8 cellular contexts compared by ENCODE assay signal in the genomic region with DNA sequence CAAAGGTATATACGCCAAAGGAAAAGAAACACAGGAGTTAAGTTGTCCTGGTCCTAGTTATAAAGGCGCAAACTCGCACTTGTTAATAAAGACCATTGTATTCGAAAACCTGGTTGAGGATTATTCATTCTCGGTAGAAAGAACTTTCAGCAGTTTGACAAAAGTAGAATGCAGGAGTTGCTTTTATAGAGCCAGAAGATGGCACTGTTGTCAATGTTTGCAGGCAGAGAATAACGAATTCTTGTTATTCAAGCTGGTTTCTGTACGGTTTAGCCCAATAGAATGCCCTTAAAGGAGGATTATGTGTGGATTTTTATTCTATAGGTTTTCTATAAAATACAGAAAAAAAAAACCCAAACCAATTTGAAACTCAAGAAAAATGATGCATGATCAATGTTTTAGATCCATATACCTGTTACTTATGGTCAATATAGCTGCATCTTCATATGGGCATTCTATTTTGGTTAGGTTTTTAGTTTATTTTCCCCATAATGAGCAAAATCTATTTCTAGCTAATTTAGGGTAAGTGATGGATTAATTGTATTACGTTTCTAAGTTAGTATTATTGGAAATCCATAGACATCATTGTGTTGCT.
DNase-seq lines count a peak whose midpoint lies in the region; ATAC-seq and TF ChIP-seq lines count a peak whose summit lies in the region.

No MANE protein-coding gene starts in this region.

- ATAC-seq in HG03280 (IDR thresholded peaks at IDR 0.05; ENCODE audit: unreplicated experiment) (peak; percentile 57), lower lobe of right lung (no peak), HG02571 (IDR thresholded peaks at IDR 0.05; ENCODE audit: unreplicated experiment) (no peak)

- no TSS peak for BruUV-seq in mammary epithelial cell (replicated peaks; lab: Mats Ljungman, UMichigan)

- in situ Hi-C loops in mammary epithelial cell (cut with MboI; ENCODE audit: low sequenced_read_pairs in 2 of 2): loop anchor here (10.0 to 25.0 kb wide), 3 partner anchors 1170 to 1423 kb away; no protein-coding TSS in a partner anchor

- dilution Hi-C loops in mammary epithelial cell (cut with HindIII; ENCODE audit: low sequenced_read_pairs): no loop called here

- H3K4me3 Mint-ChIP-seq in activated CD4-positive, alpha-beta T cell treated with anti-CD3 and anti-CD28 coated beads, Interleukin-2, amount 10 ng/mL, durations not matched to agents 24 days and 14 days: no peak overlapping the region

- H3K9me3 ChIP-seq in mammary epithelial cell (replicated peaks; ENCODE audit: insufficient read depth, low read length) (no peaks in the 10 kb centered on the region), lower lobe of right lung (no peaks in the 10 kb centered on the region), MG63 (no peaks in the 10 kb centered on the region)

- peaks cover 4% of the 10 kb centered on the region for H3K4me1 ChIP-seq in mammary epithelial cell (ENCODE audit: insufficient read depth, low read length)
- no peaks in the 10 kb centered on the region for H3K4me1 ChIP-seq in lower lobe of right lung

- H3K36me3 Mint-ChIP-seq in activated CD4-positive, alpha-beta T cell treated with anti-CD3 and anti-CD28 coated beads, Interleukin-2, amount 10 ng/mL, durations not matched to agents 24 days and 14 days (ENCODE audit: low read depth): no peaks in the 10 kb centered on the region

- H3K79me2 ChIP-seq in mammary epithelial cell (ENCODE audit: insufficient read depth, low read length): no peaks in the 10 kb centered on the region

- H3K4me2 ChIP-seq in mammary epithelial cell (ENCODE audit: insufficient read depth, low read depth, low read length): no peak overlapping the region

- H3K4me3 ChIP-seq in mammary epithelial cell (replicated peaks in 1 of 3; ENCODE audit: insufficient read depth in 1 of 3, low read depth in 2 of 3, low read length in 3 of 3) (no peak overlapping the region), lower lobe of right lung (no peak overlapping the region), MG63 (no peak overlapping the region)

- H3K27me3 ChIP-seq in mammary epithelial cell (ENCODE audit: insufficient read depth, low read length) (no peaks in the 10 kb centered on the region), lower lobe of right lung (ENCODE audit: low read depth) (no peaks in the 10 kb centered on the region), MG63 (0 out of 2 replicates have a peak, but pooled peaks cover 2% of the 10 kb centered on the region)

- WGBS in mammary epithelial cell (ENCODE audit: low coverage, missing lambda C conversion rate): 0% methylated on average over 8 of the region's 8 CpGs

- DNase-seq in activated CD4-positive, alpha-beta T cell treated with anti-CD3 and anti-CD28 coated beads, Interleukin-2, amount 10 ng/mL, durations not matched to agents 24 days and 14 days: peak; percentile 71
- DNase-seq in activated CD4-positive, alpha-beta T cell treated with anti-CD3 and anti-CD28 coated beads for 48 hours: no peak
- DNase-seq in NCI-H82 (lab: John Stamatoyannopoulos, UW): peak; percentile 71
- peak; percentile 49 for DNase-seq in mammary epithelial cell
- no peak for DNase-seq in lower lobe of right lung
- no peak for DNase-seq in MG63

- H3K4me1 Mint-ChIP-seq in activated CD4-positive, alpha-beta T cell treated with anti-CD3 and anti-CD28 coated beads, Interleukin-2, amount 10 ng/mL, durations not matched to agents 24 days and 14 days: no peaks in the 10 kb centered on the region

- intact Hi-C loops in activated CD4-positive, alpha-beta T cell treated with anti-CD3 and anti-CD28 coated beads, Interleukin-2, amount 10 ng/mL, durations not matched to agents 24 days and 14 days (cut with micrococcal nuclease): loop anchor here (2.0 to 10.0 kb wide), 3 partner anchors 1174 to 1428 kb away; no protein-coding TSS in a partner anchor
- intact Hi-C loops in mammary epithelial cell (cut with micrococcal nuclease): loop anchor here (1.0 to 5.0 kb wide), 5 partner anchors 944 to 1428 kb away; no protein-coding TSS in a partner anchor
- intact Hi-C loops in lower lobe of right lung (cut with DNase I): no loop called here

- H4K20me1 ChIP-seq in mammary epithelial cell (ENCODE audit: insufficient read depth, low read length): no peaks in the 10 kb centered on the region

- no peak overlapping the region for H2AFZ ChIP-seq in mammary epithelial cell (ENCODE audit: low read depth, low read length)

- H3K27me3 Mint-ChIP-seq in activated CD4-positive, alpha-beta T cell treated with anti-CD3 and anti-CD28 coated beads, Interleukin-2, amount 10 ng/mL, durations not matched to agents 24 days and 14 days: peaks cover 47% of the 10 kb centered on the region

- H3K36me3 ChIP-seq in mammary epithelial cell (ENCODE audit: insufficient read depth, low read length): no peaks in the 10 kb centered on the region
- no peaks in the 10 kb centered on the region for H3K36me3 ChIP-seq in lower lobe of right lung
- H3K36me3 ChIP-seq in MG63: no peaks in the 10 kb centered on the region

- H3K9ac ChIP-seq in mammary epithelial cell (ENCODE audit: insufficient read depth, low read length): no peak overlapping the region

- no peaks in the 10 kb centered on the region for H3K9me3 Mint-ChIP-seq in activated CD4-positive, alpha-beta T cell treated with anti-CD3 and anti-CD28 coated beads, Interleukin-2, amount 10 ng/mL, durations not matched to agents 24 days and 14 days

- no peak overlapping the region for H3K27ac Mint-ChIP-seq in activated CD4-positive, alpha-beta T cell treated with anti-CD3 and anti-CD28 coated beads, Interleukin-2, amount 10 ng/mL, durations not matched to agents 24 days and 14 days

- CTCF ChIA-PET in mammary epithelial cell (lab: Charles Lee; ENCODE audit: low non-redundant PET): interaction anchor here (0.6 to 0.7 kb wide), 4 partner anchors 343 to 1625 kb away, joined by 4 to 11 read pairs (median 6); no protein-coding TSS in a partner anchor

- H3K27ac ChIP-seq in mammary epithelial cell (ENCODE audit: insufficient read depth, low read depth, low read length) (no peak overlapping the region), lower lobe of right lung (no peak overlapping the region)

- TF ChIP-seq CTCF in mammary epithelial cell (conservative IDR thresholded peaks at IDR 0.05 in 1 of 2, IDR thresholded peaks at IDR 0.05 in 1 of 2; ENCODE audit: extremely low read depth in 1 of 2, insufficient read depth in 1 of 2, low read depth in 1 of 2, low read length in 2 of 2) (peak; percentile 66 to 76), lower lobe of right lung (IDR thresholded peaks at IDR 0.05) (peak; percentile 65)

Comparison
In these comparisons a context has a peak if more than half of its experiments do, and no peak if none do; other contexts are left out.
1. DNase-seq: peak in activated CD4-positive, alpha-beta T cell treated with anti-CD3 and anti-CD28 coated beads, Interleukin-2, amount 10 ng/mL, durations not matched to agents 24 days and 14 days (single experiment), NCI-H82 (single experiment) and mammary epithelial cell (single experiment); none in activated CD4-positive, alpha-beta T cell treated with anti-CD3 and anti-CD28 coated beads for 48 hours (single experiment), lower lobe of right lung (single experiment) and MG63 (single experiment).